8 cellular contexts compared by ENCODE assay signal in the genomic region with DNA sequence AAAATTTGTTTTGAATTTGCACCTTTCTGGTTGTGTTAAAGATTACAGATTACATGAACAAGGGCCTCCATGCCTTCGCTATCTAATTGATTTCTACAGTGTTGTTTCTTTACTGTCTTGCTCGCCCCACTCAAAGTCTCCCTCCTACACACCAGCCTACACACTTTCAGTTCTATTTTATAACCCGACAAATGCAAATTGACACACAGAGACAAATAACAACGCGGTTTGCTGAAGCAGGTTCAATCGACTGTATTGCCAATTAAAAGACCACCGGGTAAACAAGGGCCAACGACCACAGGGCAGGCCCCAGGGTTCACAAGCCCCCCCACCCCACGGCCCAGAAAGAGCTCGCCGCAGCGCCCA. TPM values are rescaled to one million over a fixed set of nuclear protein-coding genes. Genes with fewer than 3 reads are reported as not detected.
DNase-seq lines count a peak whose midpoint lies in the region; ATAC-seq and TF ChIP-seq lines count a peak whose summit lies in the region.

No MANE protein-coding gene starts in this region.

- H3K4me1 ChIP-seq in BLaER1 treated with 17β-estradiol and CSF1 and Interleukin-3, amounts not matched to agents 10 nM and 100 nM: peaks cover 57 to 70% (median 67%) of the 10 kb centered on the region in 10 experiments
- H3K4me1 ChIP-seq in HEK293 (ENCODE audit: control insufficient read depth, insufficient read depth, low read length): peaks cover 26% of the 10 kb centered on the region; the same call in 1 of the 2 replicates
- H3K4me1 ChIP-seq in iPS-18a (ENCODE audit: control insufficient read depth, low read depth, low read length): peaks cover 25% of the 10 kb centered on the region
- H3K4me1 ChIP-seq in subcutaneous abdominal adipose tissue (ENCODE audit: control insufficient read depth in 5 of 5, insufficient read depth in 5 of 5, low read length in 5 of 5): peaks cover 2 to 63% (median 60%) of the 10 kb centered on the region in 5 donors

- peak overlapping the region; percentile 84 to 98 (median 94) for H3K4me2 ChIP-seq in BLaER1 treated with 17β-estradiol and CSF1 and Interleukin-3, amounts not matched to agents 10 nM and 100 nM

- H3K9ac ChIP-seq in BLaER1 treated with 17β-estradiol and CSF1 and Interleukin-3, amounts not matched to agents 10 nM and 100 nM: peak overlapping the region; percentile 85 to 99 (median 95)
- H3K9ac ChIP-seq in iPS-18a (ENCODE audit: low read length): peak overlapping the region; percentile 83
- H3K9ac ChIP-seq in subcutaneous abdominal adipose tissue (ENCODE audit: low read length in 5 of 5): peak overlapping the region; percentile 72 to 92 (median 90)

- no peaks in the 10 kb centered on the region for H3K9me3 Mint-ChIP-seq in activated CD8-positive, alpha-beta T cell treated with anti-CD3 and anti-CD28 coated beads, Interleukin-2, amount 10 ng/mL, durations not matched to agents 7 days and 5 days (ENCODE audit: insufficient read depth)

- peak overlapping the region; percentile 87 for H3K4me3 Mint-ChIP-seq in activated CD8-positive, alpha-beta T cell treated with anti-CD3 and anti-CD28 coated beads, Interleukin-2, amount 10 ng/mL, durations not matched to agents 7 days and 5 days

- H3K27me3 ChIP-seq in BLaER1 treated with 17β-estradiol and CSF1 and Interleukin-3, amounts not matched to agents 10 nM and 100 nM: no peaks in the 10 kb centered on the region
- H3K27me3 ChIP-seq in iPS-18a (ENCODE audit: control insufficient read depth, insufficient read depth, low read length) (no peaks in the 10 kb centered on the region), subcutaneous abdominal adipose tissue (ENCODE audit: control insufficient read depth in 5 of 5, insufficient read depth in 4 of 5, low read length in 5 of 5) (no peaks in the 10 kb centered on the region)

- CTCF ChIA-PET in HEK293 (lab: Yijun Ruan, JAX): interaction anchor here (0.7 to 1.5 kb wide), 3 partner anchors 52 to 84 kb away, joined by 4 to 5 read pairs (median 5); no protein-coding TSS in a partner anchor
- CTCF ChIA-PET in activated CD8-positive, alpha-beta T cell treated with anti-CD3 and anti-CD28 coated beads, Interleukin-2, amount 10 ng/mL, durations not matched to agents 7 days and 5 days (lab: Charles Lee): interaction anchor here (0.7 to 3.1 kb wide), 12 partner anchors 9 to 215 kb away, joined by 3 to 20 read pairs (median 8); a partner anchor contains a TSS

- POLR2A ChIA-PET in HEK293 (lab: Yijun Ruan, JAX): interaction anchor here (0.5 to 2.2 kb wide), 17 partner anchors 8 to 864 kb away, joined by 3 to 30 read pairs (median 4); a partner anchor contains a TSS
- POLR2A ChIA-PET in activated CD8-positive, alpha-beta T cell treated with anti-CD3 and anti-CD28 coated beads, Interleukin-2, amount 10 ng/mL, durations not matched to agents 7 days and 5 days (lab: Charles Lee): interaction anchor here (0.7 to 3.2 kb wide), 21 partner anchors 8 to 330 kb away, joined by 3 to 17 read pairs (median 5); a partner anchor contains a TSS

- H3K9me3 ChIP-seq in BLaER1 treated with 17β-estradiol and CSF1 and Interleukin-3, amounts not matched to agents 10 nM and 100 nM (replicated peaks in 1 of 11): no peaks in the 10 kb centered on the region
- no peaks in the 10 kb centered on the region for H3K9me3 ChIP-seq in HEK293 (ENCODE audit: control insufficient read depth, insufficient read depth, low read depth, low read length)
- no peaks in the 10 kb centered on the region for H3K9me3 ChIP-seq in iPS-18a (ENCODE audit: control insufficient read depth, low read depth, low read length)
- no peaks in the 10 kb centered on the region for H3K9me3 ChIP-seq in subcutaneous abdominal adipose tissue (ENCODE audit: control insufficient read depth in 5 of 5, low read length in 5 of 5)

- no peaks in the 10 kb centered on the region for H3K27me3 Mint-ChIP-seq in activated CD8-positive, alpha-beta T cell treated with anti-CD3 and anti-CD28 coated beads, Interleukin-2, amount 10 ng/mL, durations not matched to agents 7 days and 5 days (ENCODE audit: low read depth)

- peak; percentile 35 for DNase-seq in activated CD8-positive, alpha-beta T cell treated with anti-CD3 and anti-CD28 coated beads, Interleukin-2, amount 10 ng/mL, durations not matched to agents 7 days and 5 days
- DNase-seq in activated effector memory CD4-positive, alpha-beta T cell treated with Interleukin-2 at 50 U/mL for 16 hours: no peak

- no peak for TF ChIP-seq CTCF in HEK293 (tag by site-specific recombination; IDR thresholded peaks at IDR 0.05)

- peaks cover 33% of the 10 kb centered on the region for H3K36me3 Mint-ChIP-seq in activated CD8-positive, alpha-beta T cell treated with anti-CD3 and anti-CD28 coated beads, Interleukin-2, amount 10 ng/mL, durations not matched to agents 7 days and 5 days (ENCODE audit: low read depth)

- H3K27ac Mint-ChIP-seq in activated CD8-positive, alpha-beta T cell treated with anti-CD3 and anti-CD28 coated beads, Interleukin-2, amount 10 ng/mL, durations not matched to agents 7 days and 5 days: peak overlapping the region; percentile 80

- ATAC-seq in activated CD8-positive, alpha-beta T cell treated with anti-CD3 and anti-CD28 coated beads, Interleukin-2, amount 10 ng/mL, durations not matched to agents 7 days and 5 days: no peak
- no peak for ATAC-seq in GM21825 (IDR thresholded peaks at IDR 0.05; ENCODE audit: unreplicated experiment)
- no peak for ATAC-seq in HG03280 (IDR thresholded peaks at IDR 0.05; ENCODE audit: unreplicated experiment)

- H3K4me1 Mint-ChIP-seq in activated CD8-positive, alpha-beta T cell treated with anti-CD3 and anti-CD28 coated beads, Interleukin-2, amount 10 ng/mL, durations not matched to agents 7 days and 5 days (ENCODE audit: low read depth): peaks cover 61% of the 10 kb centered on the region

- H4K20me1 ChIP-seq in BLaER1 treated with 17β-estradiol and CSF1 and Interleukin-3, amounts not matched to agents 10 nM and 100 nM: peaks cover 49 to 54% (median 53%) of the 10 kb centered on the region in 11 experiments; a peak in 21 of 22 replicates

- peak overlapping the region; percentile 73 to 98 (median 94); a peak in 21 of 22 replicates for H3K27ac ChIP-seq in BLaER1 treated with 17β-estradiol and CSF1 and Interleukin-3, amounts not matched to agents 10 nM and 100 nM
- H3K27ac ChIP-seq in HEK293 (ENCODE audit: extremely low read depth, low read depth, low read length) (peak overlapping the region; percentile 98), iPS-18a (ENCODE audit: low read length) (peak overlapping the region; percentile 4), subcutaneous abdominal adipose tissue (ENCODE audit: low read depth, low read length) (peak overlapping the region; percentile 68)

- peaks cover 0 to 34% (median 12%) of the 10 kb centered on the region in 11 experiments; a peak in 11 of 22 replicates for H3K36me3 ChIP-seq in BLaER1 treated with 17β-estradiol and CSF1 and Interleukin-3, amounts not matched to agents 10 nM and 100 nM
- H3K36me3 ChIP-seq in HEK293 (ENCODE audit: control insufficient read depth in 2 of 2, insufficient read depth in 1 of 2, low read length in 2 of 2) (peaks cover 0 to 4% of the 10 kb centered on the region in 2 experiments; a peak in 2 of 3 replicates), iPS-18a (ENCODE audit: control insufficient read depth, low read depth, low read length) (peaks cover 4% of the 10 kb centered on the region), subcutaneous abdominal adipose tissue (ENCODE audit: control insufficient read depth in 5 of 5, insufficient read depth in 5 of 5, low read length in 5 of 5) (peaks cover 0 to 2% (median 0%) of the 10 kb centered on the region in 5 donors)

- peak overlapping the region; percentile 70 to 97 (median 82) for H3K4me3 ChIP-seq in BLaER1 treated with 17β-estradiol and CSF1 and Interleukin-3, amounts not matched to agents 10 nM and 100 nM
- H3K4me3 ChIP-seq in HEK293 (ENCODE audit: low read depth, low read length) (peak overlapping the region; percentile 91), iPS-18a (ENCODE audit: low read length) (peak overlapping the region; percentile 96), subcutaneous abdominal adipose tissue (ENCODE audit: low read depth in 1 of 5, low read length in 5 of 5) (peak overlapping the region; percentile 65 to 97 (median 90))

TF ChIP-seq in HEK293, 187 proteins besides CTCF, POLR2A, EP300 and RAD21:
- TF ChIP-seq EGR2 (tag by site-specific recombination; IDR thresholded peaks at IDR 0.05; ENCODE audit: low read depth): peak; percentile 84
- TF ChIP-seq, protein P1, sequence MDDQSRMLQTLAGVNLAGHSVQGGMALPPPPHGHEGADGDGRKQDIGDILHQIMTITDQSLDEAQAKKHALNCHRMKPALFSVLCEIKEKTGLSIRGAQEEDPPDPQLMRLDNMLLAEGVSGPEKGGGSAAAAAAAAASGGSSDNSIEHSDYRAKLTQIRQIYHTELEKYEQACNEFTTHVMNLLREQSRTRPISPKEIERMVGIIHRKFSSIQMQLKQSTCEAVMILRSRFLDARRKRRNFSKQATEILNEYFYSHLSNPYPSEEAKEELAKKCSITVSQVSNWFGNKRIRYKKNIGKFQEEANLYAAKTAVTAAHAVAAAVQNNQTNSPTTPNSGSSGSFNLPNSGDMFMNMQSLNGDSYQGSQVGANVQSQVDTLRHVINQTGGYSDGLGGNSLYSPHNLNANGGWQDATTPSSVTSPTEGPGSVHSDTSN (CRISPR knock-in tag; IDR thresholded peaks at IDR 0.05): no peak
- TF ChIP-seq ZNF366 (tag by site-specific recombination; conservative IDR thresholded peaks at IDR 0.05): no peak
- TF ChIP-seq, protein P2, sequence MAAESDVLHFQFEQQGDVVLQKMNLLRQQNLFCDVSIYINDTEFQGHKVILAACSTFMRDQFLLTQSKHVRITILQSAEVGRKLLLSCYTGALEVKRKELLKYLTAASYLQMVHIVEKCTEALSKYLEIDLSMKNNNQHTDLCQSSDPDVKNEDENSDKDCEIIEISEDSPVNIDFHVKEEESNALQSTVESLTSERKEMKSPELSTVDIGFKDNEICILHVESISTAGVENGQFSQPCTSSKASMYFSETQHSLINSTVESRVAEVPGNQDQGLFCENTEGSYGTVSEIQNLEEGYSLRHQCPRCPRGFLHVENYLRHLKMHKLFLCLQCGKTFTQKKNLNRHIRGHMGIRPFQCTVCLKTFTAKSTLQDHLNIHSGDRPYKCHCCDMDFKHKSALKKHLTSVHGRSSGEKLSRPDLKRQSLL (tag by site-specific recombination; IDR thresholded peaks at IDR 0.05): no peak
- TF ChIP-seq ZFHX2 (tag by site-specific recombination; conservative IDR thresholded peaks at IDR 0.05): peak; percentile 84

RNA-seq across cellular contexts. Expression of a gene that starts 0.9 kb away (rescaled TPM):
- total RNA-seq in activated CD8-positive, alpha-beta T cell treated with anti-CD3 and anti-CD28 coated beads, Interleukin-2, amount 10 ng/mL, durations not matched to agents 7 days and 5 days: 100 to 1,000 TPM; 139 to 143 TPM

RNA-seq across cellular contexts. Expression of a gene that starts 58.0 kb away (rescaled TPM):
- 10 to 100 TPM; 31.8 to 34.2 TPM for total RNA-seq in activated CD8-positive, alpha-beta T cell treated with anti-CD3 and anti-CD28 coated beads, Interleukin-2, amount 10 ng/mL, durations not matched to agents 7 days and 5 days

RNA-seq across cellular contexts. Expression of a gene that starts 58.3 kb away (rescaled TPM):
- total RNA-seq in activated CD8-positive, alpha-beta T cell treated with anti-CD3 and anti-CD28 coated beads, Interleukin-2, amount 10 ng/mL, durations not matched to agents 7 days and 5 days: 10 to 100 TPM; 64.9 to 65.9 TPM

Comparison
In these comparisons a context has a peak if more than half of its experiments do, and no peak if none do; other contexts are left out.
1. H3K27ac ChIP-seq: peak in every context shown above with its lines; median percentile 98 in HEK293; 94 in BLaER1 treated with 17β-estradiol and CSF1 and Interleukin-3, amounts not matched to agents 10 nM and 100 nM; 68 in subcutaneous abdominal adipose tissue; 4 in iPS-18a.